In the genomic region with DNA sequence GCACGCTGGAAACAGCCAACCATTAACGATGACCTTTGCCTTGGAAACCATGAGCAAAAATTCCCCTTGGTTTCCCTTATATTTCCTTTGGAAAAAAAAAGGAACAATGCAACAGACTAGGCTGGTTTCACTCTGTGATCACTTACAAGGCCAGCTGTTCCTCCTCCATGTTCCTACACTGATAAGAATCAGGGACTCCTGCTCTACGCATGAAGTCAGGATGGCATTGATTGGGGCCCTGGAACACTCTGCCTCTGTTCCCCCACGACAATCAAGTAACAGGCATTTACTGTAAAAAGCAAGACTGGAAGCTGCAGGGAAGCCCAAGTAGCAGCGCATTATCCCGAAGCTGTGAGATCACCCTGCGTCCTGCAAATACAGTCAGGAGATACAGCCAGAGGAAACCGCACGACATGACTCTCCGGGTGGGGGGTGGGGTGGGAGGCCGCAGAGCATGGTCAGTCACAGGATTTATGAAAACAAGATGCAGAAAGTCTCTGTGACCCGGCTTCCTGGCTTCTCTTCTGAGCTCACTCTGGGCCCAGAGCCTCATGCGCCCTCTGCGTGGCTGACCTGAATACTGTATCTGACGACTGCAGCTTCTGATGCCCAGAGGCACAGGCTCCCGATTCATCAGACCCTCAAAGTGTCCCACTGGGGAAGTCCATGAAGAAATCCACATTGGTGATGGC, we compare ENCODE assay signal across 9 cellular contexts. TPM values are rescaled to one million over a fixed set of nuclear protein-coding genes. Genes with fewer than 3 reads are reported as not detected.
DNase-seq lines count a peak whose midpoint lies in the region; ATAC-seq and TF ChIP-seq lines count a peak whose summit lies in the region.
"Had no signal": no experiment of that assay in that cellular context is flagged by ENCODE, and none has a peak within 500 bp of the region (broad histone marks: within the 10 kb centered on the region; RNA-seq: fewer than 3 reads in every experiment).

No MANE protein-coding gene starts in this region.

- H3K27me3 ChIP-seq in naive thymus-derived CD4-positive, alpha-beta T cell (ENCODE audit: control insufficient read depth in 2 of 2, insufficient read depth in 2 of 2, low read length in 2 of 2), result no peaks in the 10 kb centered on the region

- POLR2A ChIA-PET in RWPE1 (lab: Yijun Ruan, JAX; ENCODE audit: low non-redundant PET), result no interaction called here
- POLR2A ChIA-PET in naive thymus-derived CD4-positive, alpha-beta T cell (lab: Charles Lee), result interaction anchor here (0.8 kb wide), 1 partner anchor 23 kb away, joined by 3 read pairs; no protein-coding TSS in a partner anchor

- no peak for TF ChIP-seq CTCF in RWPE1 (conservative IDR thresholded peaks at IDR 0.05; ENCODE audit: low read depth)

- no peaks in the 10 kb centered on the region for H3K9me3 Mint-ChIP-seq in naive thymus-derived CD4-positive, alpha-beta T cell

- ATAC-seq in naive thymus-derived CD4-positive, alpha-beta T cell, result peak; percentile 49
- no peak for ATAC-seq in HG02571 (IDR thresholded peaks at IDR 0.05; ENCODE audit: unreplicated experiment)

- CTCF ChIA-PET in RWPE1 (lab: Yijun Ruan, JAX), result interaction anchor here (0.5 to 0.9 kb wide), 4 partner anchors 21 to 801 kb away, joined by 3 to 4 read pairs (median 4); a partner anchor contains a TSS
- CTCF ChIA-PET in naive thymus-derived CD4-positive, alpha-beta T cell (lab: Charles Lee), result interaction anchor here (0.5 kb wide), 1 partner anchor 43 kb away, joined by 3 read pairs; no protein-coding TSS in a partner anchor

- peaks cover 0 to 2% of the 10 kb centered on the region in 2 donors for H3K4me1 ChIP-seq in naive thymus-derived CD4-positive, alpha-beta T cell (ENCODE audit: control insufficient read depth in 2 of 2, insufficient read depth in 2 of 2, low read length in 2 of 2)

- peaks cover 0 to 33% (median 9%) of the 10 kb centered on the region in 5 donors for H3K36me3 Mint-ChIP-seq in naive thymus-derived CD4-positive, alpha-beta T cell

- peaks cover 0 to 26% (median 0%) of the 10 kb centered on the region in 3 experiments for H3K36me3 ChIP-seq in naive thymus-derived CD4-positive, alpha-beta T cell (ENCODE audit: control insufficient read depth in 2 of 3, insufficient read depth in 3 of 3, low read length in 3 of 3)

- H3K4me3 Mint-ChIP-seq in naive thymus-derived CD4-positive, alpha-beta T cell, result peak overlapping the region in 3 of 10 donors; percentile 19 to 63 (median 34)

- H3K27me3 Mint-ChIP-seq in naive thymus-derived CD4-positive, alpha-beta T cell, result no peaks in the 10 kb centered on the region

- TF ChIP-seq POLR2A in GM19099 (IDR thresholded peaks at IDR 0.05; ENCODE audit: extremely low read depth, insufficient read length, low read depth), result peak; percentile 24

- DNase-seq in RWPE1 (ENCODE audit: low spot score) (no peak), epidermal melanocyte (ENCODE audit: insufficient read length, low spot score) (peak; percentile 87), GM19240 (ENCODE audit: insufficient read length, low spot score) (no peak), NCI-H187 treated with DMSO at 0.1 percent for 48 hours (lab: John Stamatoyannopoulos, UW) (no peak), DMS153 (lab: John Stamatoyannopoulos, UW) (no peak)
- DNase-seq in naive thymus-derived CD4-positive, alpha-beta T cell, result no peak

- peak overlapping the region; percentile 61 for H3K27ac ChIP-seq in RWPE1
- no peak overlapping the region for H3K27ac ChIP-seq in naive thymus-derived CD4-positive, alpha-beta T cell (ENCODE audit: low read depth, low read length)
- H3K27ac ChIP-seq: VCaP had no signal

- H3K4me3 ChIP-seq in naive thymus-derived CD4-positive, alpha-beta T cell (ENCODE audit: low read length), result no peak overlapping the region

- H3K4me1 Mint-ChIP-seq in naive thymus-derived CD4-positive, alpha-beta T cell, result peaks cover 16 to 64% (median 27%) of the 10 kb centered on the region in 7 donors

- intact Hi-C loops in naive thymus-derived CD4-positive, alpha-beta T cell (cut with micrococcal nuclease), result no loop called here

- H3K27ac Mint-ChIP-seq in naive thymus-derived CD4-positive, alpha-beta T cell, result peak overlapping the region in 4 of 9 donors; percentile 17 to 84 (median 66)

- H3K9me3 ChIP-seq in naive thymus-derived CD4-positive, alpha-beta T cell (ENCODE audit: control insufficient read depth in 2 of 3, low read length in 3 of 3), result no peaks in the 10 kb centered on the region

RNA-seq across cellular contexts. Expression of a gene that starts 31.1 kb away (rescaled TPM):
- total RNA-seq in naive thymus-derived CD4-positive, alpha-beta T cell, result 10 to 100 TPM; 23.4 to 32.8 (median 29.9) TPM
- polyA plus RNA-seq in naive thymus-derived CD4-positive, alpha-beta T cell, result 1 to 10 TPM; 5.2 to 7.7 TPM

RNA-seq across cellular contexts. Expression of a gene that starts 53.6 kb away (rescaled TPM):
- total RNA-seq in naive thymus-derived CD4-positive, alpha-beta T cell, result not detected
- polyA plus RNA-seq in naive thymus-derived CD4-positive, alpha-beta T cell, result not detected
